29 cellular contexts compared by ENCODE assay signal in genomic region chr14:76426161-76426696, GRCh38. TPM values are rescaled to one million over a fixed set of nuclear protein-coding genes. Genes with fewer than 3 reads are reported as not detected.
A peak's percentile ranks its signal among the peaks of the same experiment; 100 is the strongest.
DNase-seq lines count a peak whose midpoint lies in the region; ATAC-seq, FAIRE-seq and TF ChIP-seq lines count a peak whose summit lies in the region.
"Had no signal": no experiment of that assay in that cellular context is flagged by ENCODE, and none has a peak within 500 bp of the region (broad histone marks: within the 10 kb centered on the region; RNA-seq: fewer than 3 reads in every experiment).

No MANE protein-coding gene starts in this region.

- TF ChIP-seq CTCF in RWPE1 (conservative IDR thresholded peaks at IDR 0.05; ENCODE audit: low read depth) (no peak), H1 (IDR thresholded peaks at IDR 0.05; ENCODE audit: control extremely low read depth in 1 of 3, insufficient read depth in 1 of 3, low read depth in 1 of 3, low read length in 3 of 3) (no peak)

- H2BK12ac ChIP-seq in H1 (ENCODE audit: low read depth, low read length), result no peak overlapping the region

- no peak overlapping the region for H3K9ac ChIP-seq in H1 (replicated peaks in 1 of 4; ENCODE audit: extremely low read depth in 1 of 4, low read depth in 3 of 4, low read length in 3 of 4)

- no peak overlapping the region for H3K14ac ChIP-seq in H1 (ENCODE audit: insufficient read length)

- H3K56ac ChIP-seq in H1 (replicated peaks; ENCODE audit: insufficient read length, low read depth, low read length), result no peak overlapping the region

- intact Hi-C loops in left colon (cut with DNase I, micrococcal nuclease), result no loop called here

- H2BK120ac ChIP-seq in H1 (replicated peaks; ENCODE audit: low read depth, low read length), result no peak overlapping the region

- 80% methylated on average over 1 of the region's 1 CpG; no CpG with 5 or more reads in 1 of the 2 experiments for WGBS in H1 (ENCODE audit: extremely low coverage in 1 of 2, insufficient coverage in 1 of 2, insufficient read length in 1 of 2, insufficient replicate concordance in 2 of 2, low coverage in 1 of 2, low lambda C conversion rate in 2 of 2, missing lambda C conversion rate in 1 of 2), 2 experiments

- peak; percentile 19 for FAIRE-seq in H1 (lab: Jason Lieb, UNC)
- FAIRE-seq: H54 had no signal

- no peak overlapping the region for H3K18ac ChIP-seq in H1 (ENCODE audit: extremely low read depth, low read length)

- H2AK5ac ChIP-seq in H1 (ENCODE audit: low read depth, low read length), result no peak overlapping the region

- H4K8ac ChIP-seq in H1 (ENCODE audit: extremely low read depth, insufficient read depth, low read length), result no peak overlapping the region; the same call in 1 of the 2 replicates

- no peak for TF ChIP-seq EP300 in H1 (IDR thresholded peaks at IDR 0.05; ENCODE audit: borderline replicate concordance in 1 of 2, low read depth in 2 of 2, low read length in 2 of 2)

- no peak for TF ChIP-seq POLR2A in H1 (IDR thresholded peaks at IDR 0.05; ENCODE audit: control extremely low read depth in 1 of 2, low read depth in 2 of 2, low read length in 2 of 2)

- no peak overlapping the region for H3K4me2 ChIP-seq in H1 (ENCODE audit: insufficient read depth in 1 of 2, low read depth in 2 of 2, low read length in 2 of 2)

- H3K4me1 ChIP-seq in H1 (replicated peaks in 1 of 4; ENCODE audit: control insufficient read depth in 3 of 4, insufficient read depth in 4 of 4, low read length in 3 of 4), result peaks cover 3 to 7% (median 5%) of the 10 kb centered on the region in 4 experiments; a peak in 6 of 7 replicates
- H3K4me1 ChIP-seq: gastrocnemius medialis, lower lobe of right lung, upper lobe of left lung had no signal

- no peaks in the 10 kb centered on the region for H3K79me1 ChIP-seq in H1 (ENCODE audit: low read depth, low read length)

- H3K23ac ChIP-seq in H1 (ENCODE audit: insufficient read length), result no peak overlapping the region

- no peaks in the 10 kb centered on the region for H4K20me1 ChIP-seq in H1 (replicated peaks in 1 of 2; ENCODE audit: control insufficient read depth in 1 of 2, insufficient read depth in 2 of 2, low read length in 2 of 2)

- H4K91ac ChIP-seq in H1 (replicated peaks; ENCODE audit: insufficient read length, low read length), result no peak overlapping the region

- H3K79me2 ChIP-seq in H1 (ENCODE audit: control insufficient read depth in 1 of 2, insufficient read depth in 2 of 2, low read length in 2 of 2), result no peaks in the 10 kb centered on the region

- H3K27me3 ChIP-seq in H1 (replicated peaks in 1 of 4; ENCODE audit: control insufficient read depth in 3 of 4, extremely low read depth in 1 of 4, insufficient read depth in 3 of 4, low read length in 3 of 4), result no peaks in the 10 kb centered on the region
- H3K27me3 ChIP-seq: gastrocnemius medialis, upper lobe of left lung had no signal

- H4K5ac ChIP-seq in H1 (ENCODE audit: insufficient read length, low read depth, low read length), result no peak overlapping the region

- POLR2A ChIA-PET in HEK293T (lab: Yijun Ruan, JAX), result no interaction called here
- POLR2A ChIA-PET in RWPE1 (lab: Yijun Ruan, JAX; ENCODE audit: low non-redundant PET), result no interaction called here
- POLR2A ChIA-PET in H1 (lab: Charles Lee; ENCODE audit: partially characterized antibody), result no interaction called here

- no peaks in the 10 kb centered on the region; the same call in 1 of the 2 replicates for H3K23me2 ChIP-seq in H1 (ENCODE audit: low read depth, low read length)

- H3K4me3 ChIP-seq in H1 (ENCODE audit: extremely low read depth in 1 of 4, insufficient read depth in 2 of 4, low read depth in 3 of 4, low read length in 4 of 4), result no peak overlapping the region
- H3K4me3 ChIP-seq: gastrocnemius medialis, lower lobe of right lung, upper lobe of left lung had no signal

- no peak overlapping the region for H2BK5ac ChIP-seq in H1 (ENCODE audit: low read depth, low read length)

- H3K36me3 ChIP-seq in H1 (ENCODE audit: control insufficient read depth in 2 of 4, insufficient read depth in 4 of 4, low read length in 3 of 4), result no peaks in the 10 kb centered on the region
- H3K36me3 ChIP-seq: gastrocnemius medialis, lower lobe of right lung, upper lobe of left lung had no signal

- no peak for ATAC-seq in left colon
- ATAC-seq: gastrocnemius medialis; lower lobe of right lung; naive thymus-derived CD8-positive, alpha-beta T cell; Panc1; stimulated activated memory B cell treated with anti-CD40 and anti-IgM and Interleukin-4, amounts not matched to agents 10 μg/mL and 1 μg/mL and 100 μg/mL, for 72 hours had no signal

- no peak overlapping the region for H2BK20ac ChIP-seq in H1 (ENCODE audit: low read length)

- no peak overlapping the region for H3K4ac ChIP-seq in H1 (replicated peaks; ENCODE audit: insufficient read length, low read depth, low read length)

- H3K27ac ChIP-seq in RWPE1 (no peak overlapping the region), H1 (ENCODE audit: low read depth, low read length) (no peak overlapping the region)
- H3K27ac ChIP-seq: gastrocnemius medialis, lower lobe of right lung, upper lobe of left lung had no signal

- H2AFZ ChIP-seq in H1 (ENCODE audit: low read length), result no peak overlapping the region

- no peak overlapping the region for H2BK15ac ChIP-seq in H1 (ENCODE audit: low read length)

- peaks cover 0 to 5% of the 10 kb centered on the region in 2 experiments; a peak in 1 of 4 replicates for H3K9me3 ChIP-seq in H1 (ENCODE audit: insufficient read depth in 2 of 2, low read depth in 1 of 2, low read length in 1 of 2)
- H3K9me3 ChIP-seq: gastrocnemius medialis, lower lobe of right lung, upper lobe of left lung had no signal

- no peak for TF ChIP-seq RAD21 in H1 (IDR thresholded peaks at IDR 0.05 in 1 of 2, conservative IDR thresholded peaks at IDR 0.05 in 1 of 2; ENCODE audit: low read depth in 2 of 2, low read length in 2 of 2)

- CTCF ChIA-PET in HEK293T (lab: Yijun Ruan, JAX), result no interaction called here
- CTCF ChIA-PET in RWPE1 (lab: Yijun Ruan, JAX), result no interaction called here
- CTCF ChIA-PET in H1 (lab: Charles Lee; ENCODE audit: partially characterized antibody), result interaction anchor here (0.8 to 1.7 kb wide), 3 partner anchors 24 to 28 kb away, joined by 3 to 4 read pairs (median 4); no protein-coding TSS in a partner anchor

- peak; percentile 7 for DNase-seq in EH (ENCODE audit: low read depth)
- DNase-seq in HEK293T (ENCODE audit: extremely low spot score), result peak; percentile 49
- DNase-seq in RWPE1 (ENCODE audit: low spot score), result peak; percentile 22
- DNase-seq in H1 (ENCODE audit: low read depth in 1 of 2, low spot score in 2 of 2), result no peak
- no peak for DNase-seq in occipital lobe (lab: John Stamatoyannopoulos, UW)
- DNase-seq in left colon, result no peak
- DNase-seq in NCI-H1436 (lab: John Stamatoyannopoulos, UW), result no peak
- DNase-seq: activated CD4-positive, alpha-beta T cell treated with anti-CD3 and anti-CD28 coated beads, Interleukin-2, amount 10 ng/mL, durations not matched to agents 7 days and 5 days; activated effector memory CD4-positive, alpha-beta T cell treated with anti-CD3 and anti-CD28 coated beads, Interleukin-2, amount 50 U/mL, for 16 hours; activated T-cell treated with anti-CD3 and anti-CD28 coated beads, Interleukin-2, amount 50 U/mL, for 1 hour; Calu3; gastrocnemius medialis; kidney glomerular epithelial cell; lower lobe of right lung; naive thymus-derived CD8-positive, alpha-beta T cell; NCI-H1105; NCI-H2029; NCI-H524 treated with DMSO at 0.1 percent for 48 hours; SIG-M5; substantia nigra; upper lobe of left lung had no signal

TF ChIP-seq in HEK293T, 16 proteins besides CTCF, POLR2A, EP300 and RAD21:
- no peak for TF ChIP-seq LEF1 (IDR thresholded peaks at IDR 0.05; ENCODE audit: borderline replicate concordance)
TF ChIP-seq in HEK293T: peak in this region for 0.

TF ChIP-seq in H1, 55 proteins besides CTCF, POLR2A, EP300 and RAD21:
- peak; percentile 82 for TF ChIP-seq USF2 (IDR thresholded peaks at IDR 0.05; ENCODE audit: low read length)
- no peak for TF ChIP-seq HDAC2 (IDR thresholded peaks at IDR 0.05; ENCODE audit: borderline replicate concordance in 1 of 2, low read depth in 2 of 2, low read length in 2 of 2)
- TF ChIP-seq ATF3 (IDR thresholded peaks at IDR 0.05; ENCODE audit: insufficient read depth, low read depth, low read length), result 0 out of 2 replicates have a peak, but pooled peaks have one; percentile 22
- peak; percentile 64 for TF ChIP-seq SIX5 (IDR thresholded peaks at IDR 0.05; ENCODE audit: low read depth, low read length)
- 0 out of 2 replicates have a peak, but pooled peaks have one; percentile 21 for TF ChIP-seq SP1 (IDR thresholded peaks at IDR 0.05; ENCODE audit: low read depth, low read length)

RNA-seq across cellular contexts. Expression of gene ESRRB, which starts 50.3 kb away (rescaled TPM):
- 0.45 and 0.48 TPM in 2 replicates for total RNA-seq in H1 (2021; fragmentation: NEBNext Ultra II Directional; extraction: Animal tissue kit (Norgen Biotek cat#: 25700))
- 0.19 and 0.29 TPM in 2 replicates for polyA plus RNA-seq in H1 (2011; rRNA removed)
- polyA plus RNA-seq in H1 (2011; cell fraction: cytosol; rRNA removed), result 0.19 TPM
- 0.40 TPM for polyA plus RNA-seq in H1 (2011; cell fraction: nucleus; rRNA removed)
- 0.11 to 0.17 TPM (median 0.15 TPM) in 3 of 4 replicates, not detected in the other for polyA plus RNA-seq in H1 (2012, experiment 1 of 2)
- polyA plus RNA-seq in H1 (2012, experiment 2 of 2), result 0.12 TPM
- 0.32 TPM for polyA plus RNA-seq in H1 (2013, experiment 1 of 2)
- 0.39 TPM for polyA plus RNA-seq in H1 (2013, experiment 2 of 2)
- polyA minus RNA-seq in H1 (2011; rRNA and poly(A)+ RNA removed), result 0.12 and 0.41 TPM in 2 replicates
- not detected for polyA minus RNA-seq in H1 (2011; cell fraction: cytosol; rRNA and poly(A)+ RNA removed)
- polyA minus RNA-seq in H1 (2011; cell fraction: nucleus; rRNA and poly(A)+ RNA removed), result not detected
- total RNA-seq in occipital lobe, result 0.31 TPM
- under 1 TPM; 0.06 to 0.18 TPM for total RNA-seq in left colon
- total RNA-seq: fibroblast of lung, lower lobe of right lung, omental fat pad, pulmonary artery endothelial cell had no signal
- polyA plus RNA-seq: CD14-positive monocyte; fibroblast of lung; IgD-negative memory B cell; naive thymus-derived CD8-positive, alpha-beta T cell had no signal

Comparison
In these comparisons a context has a peak if more than half of its experiments do, and no peak if none do; other contexts are left out.
1. DNase-seq: peak in EH (single experiment), HEK293T (single experiment) and RWPE1 (single experiment); none in H1 (0 of 2), occipital lobe (single experiment), left colon (0 of 2) and NCI-H1436 (single experiment).